Comparison of ENCODE assay signal across 8 cellular contexts in genomic region chr19:4534836-4535658, GRCh38. TPM values are rescaled to one million over a fixed set of nuclear protein-coding genes. Genes with fewer than 3 reads are reported as not detected.
DNase-seq lines count a peak whose midpoint lies in the region; ATAC-seq and TF ChIP-seq lines count a peak whose summit lies in the region.

PLIN5 (minus strand) TSS chr19:4535224; CDS start chr19:4534074, 1,150 bp downstream.

- peak within 1 kb of the TSS in 3 of 4 donors; percentile 12 to 54 (median 39) for H3K4me3 ChIP-seq in esophagus squamous epithelium

- no peak for TF ChIP-seq CTCF in esophagus squamous epithelium (IDR thresholded peaks at IDR 0.05)

- WGBS in esophagus squamous epithelium, 2 donors = 10 to 17% methylated on average over 9 to 19 of the region's 49 CpGs

- intact Hi-C loops in esophagus squamous epithelium (cut with DNase I) = no loop called here

- H3K27ac ChIP-seq in esophagus squamous epithelium = peak within 1 kb of the TSS in 2 of 4 donors; percentile 36 to 43
- H3K27ac ChIP-seq in substantia nigra (ENCODE audit: low read depth, low read length, poor library complexity, severe bottlenecking) = no peak within 1 kb of the TSS

- peak; percentile 68 to 76 for ATAC-seq in naive B cell (ENCODE audit: low read depth in 2 of 2)
- ATAC-seq in HG03571 (IDR thresholded peaks at IDR 0.05; ENCODE audit: unreplicated experiment) = no peak

- H3K27me3 ChIP-seq in esophagus squamous epithelium = peaks cover 0 to 41% (median 0%) of the 10 kb centered on the region in 4 donors

- peaks cover 12 to 48% (median 22%) of the 10 kb centered on the region in 3 donors for H3K27me3 Mint-ChIP-seq in naive B cell

- no peaks in the 10 kb centered on the region for H3K36me3 Mint-ChIP-seq in naive B cell

- peaks cover 10 to 44% (median 21%) of the 10 kb centered on the region in 3 donors for H3K4me1 ChIP-seq in esophagus squamous epithelium

- peaks cover 9 to 13% (median 13%) of the 10 kb centered on the region in 3 donors for H3K4me1 Mint-ChIP-seq in naive B cell

- peaks cover 0 to 4% (median 0%) of the 10 kb centered on the region in 7 donors for H3K9me3 Mint-ChIP-seq in naive B cell

- no peaks in the 10 kb centered on the region for H3K9me3 ChIP-seq in esophagus squamous epithelium

- H3K36me3 ChIP-seq in esophagus squamous epithelium = no peaks in the 10 kb centered on the region

- DNase-seq in DMS153 treated with DMSO at 0.1 percent for 48 hours (lab: John Stamatoyannopoulos, UW; ENCODE audit: unreplicated experiment) (peak; percentile 14), DMS153 (lab: John Stamatoyannopoulos, UW) (no peak), NCI-H510A (lab: John Stamatoyannopoulos, UW) (peak; percentile 72), activated T-cell treated with anti-CD3 and anti-CD28 coated beads for 1 hour (ENCODE audit: low read depth) (peak; percentile 19), esophagus squamous epithelium (lab: John Stamatoyannopoulos, UW) (no peak), naive B cell (peak; percentile 39), substantia nigra (lab: John Stamatoyannopoulos, UW) (peak in 37 of 49 donors; percentile 15 to 97 (median 52))

- peak within 1 kb of the TSS in 3 of 6 donors; percentile 51 to 58 (median 56) for H3K27ac Mint-ChIP-seq in naive B cell

- no peak for TF ChIP-seq POLR2A in esophagus squamous epithelium (IDR thresholded peaks at IDR 0.05)

- peak within 1 kb of the TSS in 4 of 8 donors; percentile 9 to 65 (median 30) for H3K4me3 Mint-ChIP-seq in naive B cell

RNA-seq across cellular contexts. Expression of gene PLIN5, which starts in this region (rescaled TPM):
- 10 to 100 TPM in 1 of 4 donors, 1 to 10 TPM in 3; 1.9 to 12.9 (median 5.2) TPM for total RNA-seq in esophagus squamous epithelium
- under 1 TPM in 1 of 6 donors, not detected in 5; 0.52 TPM for polyA plus RNA-seq in naive B cell (ENCODE audit: low read depth in 6 of 6)

Comparison
In these comparisons a context has a peak if more than half of its experiments do, and no peak if none do; other contexts are left out.
1. DNase-seq: peak in DMS153 treated with DMSO at 0.1 percent for 48 hours (single experiment), NCI-H510A (single experiment), activated T-cell treated with anti-CD3 and anti-CD28 coated beads for 1 hour (single experiment) and substantia nigra (37 of 49); none in DMS153 (single experiment) and esophagus squamous epithelium (single experiment).
2. Peak in DNase-seq and ATAC-seq in naive B cell; RNA of the gene not detected or under 1 TPM.